6 cellular contexts compared by ENCODE assay signal in genomic region chr16:29453754-29454153, GRCh38. TPM values are rescaled to one million over a fixed set of nuclear protein-coding genes. Genes with fewer than 3 reads are reported as not detected.
DNase-seq lines count a peak whose midpoint lies in the region; ATAC-seq, FAIRE-seq and TF ChIP-seq lines count a peak whose summit lies in the region.
"Not testable (repeated sequence)": the region's sequence is repeated elsewhere in the genome, so short reads cannot be mapped to it uniquely, and the experiment has no call there.

No MANE protein-coding gene starts in this region.

- not testable (repeated sequence) for H3K4me3 Mint-ChIP-seq in activated T-cell treated with anti-CD3 and anti-CD28 coated beads, Interleukin-2, amount 50 U/mL, for 4 hours

- H3K9me3 ChIP-seq in HepG2 (ENCODE audit: low read length); aorta (ENCODE audit: control insufficient read depth, low read length): not testable (repeated sequence)

- not testable (repeated sequence) for H3K4me1 ChIP-seq in HepG2 (ENCODE audit: insufficient read depth, low read length); aorta (ENCODE audit: control insufficient read depth in 1 of 2, insufficient read depth in 2 of 2, low read length in 2 of 2)

- H3K9me3 Mint-ChIP-seq in activated T-cell treated with anti-CD3 and anti-CD28 coated beads, Interleukin-2, amount 50 U/mL, for 4 hours, result not testable (repeated sequence)

- not testable (repeated sequence) for H3K79me2 ChIP-seq in HepG2 (ENCODE audit: insufficient read depth, low read length)

- WGBS in HepG2 (ENCODE audit: low lambda C conversion rate), result no CpG with 5 or more reads among the region's 21 CpGs
- WGBS in aorta, 2 donors, result no CpG with 5 or more reads among the region's 21 CpGs

- not testable (repeated sequence) for TF ChIP-seq POLR2A in HepG2 (IDR thresholded peaks at IDR 0.05; ENCODE audit: insufficient read depth in 1 of 2, low read depth in 2 of 2, low read length in 2 of 2)

- not testable (repeated sequence) for DNase-seq in activated T-cell treated with anti-CD3 and anti-CD28 coated beads, Interleukin-2, amount 50 U/mL, for 4 hours; HepG2 (ENCODE audit: low spot score); aorta

- not testable (repeated sequence) for H4K20me1 ChIP-seq in HepG2 (ENCODE audit: insufficient read depth, low read length)

- TF ChIP-seq RAD21 in HepG2 (CRISPR knock-in tag; IDR thresholded peaks at IDR 0.05), result not testable (repeated sequence)

- H3K4me2 ChIP-seq in HepG2 (ENCODE audit: low read depth, low read length), result not testable (repeated sequence)

- H3K27me3 Mint-ChIP-seq in activated T-cell treated with anti-CD3 and anti-CD28 coated beads, Interleukin-2, amount 50 U/mL, for 4 hours (ENCODE audit: low read depth), result not testable (repeated sequence)

- H3K4me3 ChIP-seq in HepG2 (replicated peaks in 1 of 3; ENCODE audit: insufficient read depth in 1 of 3, low read depth in 2 of 3, low read length in 3 of 3); aorta (ENCODE audit: low read length in 2 of 2): not testable (repeated sequence)

- TF ChIP-seq CTCF in HepG2 (CRISPR knock-in tag; IDR thresholded peaks at IDR 0.05), result not testable (repeated sequence)

- not testable (repeated sequence) for H2AFZ ChIP-seq in HepG2 (ENCODE audit: low read length)

- POLR2A ChIA-PET in HepG2 (lab: Yijun Ruan, JAX), result not testable (repeated sequence)

- not testable (repeated sequence) for H3K9ac ChIP-seq in HepG2 (ENCODE audit: insufficient read depth, low read depth, low read length)

- H3K27ac ChIP-seq in HepG2 (ENCODE audit: extremely low read length, insufficient read depth, low read length); aorta (ENCODE audit: low read depth in 1 of 2, low read length in 2 of 2): not testable (repeated sequence)

- CTCF ChIA-PET in HepG2 (lab: Yijun Ruan, JAX; ENCODE audit: low intra/inter-chr PET ratio, low total read pairs), result not testable (repeated sequence)

- not testable (repeated sequence) for TF ChIP-seq EP300 in HepG2 (IDR thresholded peaks at IDR 0.05; ENCODE audit: low read depth in 2 of 2, low read length in 2 of 2); HepG2 (CRISPR knock-in tag; IDR thresholded peaks at IDR 0.05; ENCODE audit: borderline replicate concordance)

- intact Hi-C loops in HepG2 (cut with micrococcal nuclease; ENCODE audit: unreplicated experiment); aorta (cut with DNase I): not testable (repeated sequence)

- H3K4me1 Mint-ChIP-seq in activated T-cell treated with anti-CD3 and anti-CD28 coated beads, Interleukin-2, amount 50 U/mL, for 4 hours (ENCODE audit: low read depth), result not testable (repeated sequence)

- H3K36me3 Mint-ChIP-seq in activated T-cell treated with anti-CD3 and anti-CD28 coated beads, Interleukin-2, amount 50 U/mL, for 4 hours (ENCODE audit: insufficient read depth), result not testable (repeated sequence)

- peak; percentile 6 for ATAC-seq in GM19397 (IDR thresholded peaks at IDR 0.05; ENCODE audit: unreplicated experiment)
- ATAC-seq in HG02759 (IDR thresholded peaks at IDR 0.05; ENCODE audit: unreplicated experiment), result peak; percentile 6
- peak; percentile 15 for ATAC-seq in HG03432 (IDR thresholded peaks at IDR 0.05; ENCODE audit: unreplicated experiment)
- ATAC-seq in activated T-cell treated with anti-CD3 and anti-CD28 coated beads, Interleukin-2, amount 50 U/mL, for 4 hours, result peak; percentile 17 to 26
- ATAC-seq in HepG2, result peak; percentile 47
- ATAC-seq in aorta (ENCODE audit: low FRiP score), result peak; percentile 11

- not testable (repeated sequence) for H3K36me3 ChIP-seq in HepG2 (replicated peaks in 1 of 2; ENCODE audit: control insufficient read depth in 1 of 2, insufficient read depth in 2 of 2, low read length in 2 of 2); aorta (ENCODE audit: control insufficient read depth in 1 of 2, insufficient read depth in 2 of 2, low read length in 1 of 2)

- BruUV-seq in HepG2 (replicated peaks; lab: Mats Ljungman, UMichigan), result not testable (repeated sequence)

- peak; percentile 63 for FAIRE-seq in HepG2 (lab: Jason Lieb, UNC)

- in situ Hi-C loops in HepG2 (cut with HindIII; ENCODE audit: extremely low pct_ligation_motif_present, low pct_unique_long_range_greater_than_20kb), result not testable (repeated sequence)

- H3K27me3 ChIP-seq in HepG2 (ENCODE audit: control insufficient read depth in 1 of 2, insufficient read depth in 2 of 2, low read length in 2 of 2); aorta (ENCODE audit: control insufficient read depth in 1 of 2, insufficient read depth in 2 of 2, low read length in 1 of 2): not testable (repeated sequence)

RNA-seq across cellular contexts. Expression of gene BOLA2, which starts 0.4 kb away (rescaled TPM):
- 10 to 100 TPM; 12.4 to 15.4 (median 13.4) TPM for total RNA-seq in activated T-cell treated with anti-CD3 and anti-CD28 coated beads, Interleukin-2, amount 50 U/mL, for 4 hours
- total RNA-seq in HepG2 (2016; rRNA removed; fragmentation: Illumina TruSeq; extraction: Trizol) (15.3 and 17.1 TPM in 2 replicates), aorta (10 to 100 TPM in 1 of 2 donors, 1 to 10 TPM in 1; 4.2 to 10.2 TPM)
- 24.6 and 40.7 TPM in 2 replicates for total RNA-seq in HepG2 (2016; cell fraction: cytosol; rRNA removed; fragmentation: Illumina TruSeq; extraction: Trizol; ENCODE audit: low read depth)
- 15.5 and 20.5 TPM in 2 replicates for total RNA-seq in HepG2 (2016; cell fraction: insoluble cytoplasmic fraction; rRNA removed; fragmentation: Illumina TruSeq; extraction: Trizol)
- 17.3 and 26.8 TPM in 2 replicates for total RNA-seq in HepG2 (2016; cell fraction: membrane; rRNA removed; fragmentation: Illumina TruSeq; extraction: Trizol)
- 8.6 and 11.0 TPM in 2 replicates for total RNA-seq in HepG2 (2016; cell fraction: nucleus; rRNA removed; fragmentation: Illumina TruSeq; extraction: Trizol)
- polyA plus RNA-seq in HepG2 (2011; rRNA removed) (6.5 and 18.4 TPM in 2 replicates), aorta (10 to 100 TPM; 12.4 to 19.3 TPM)
- 24.3 and 39.8 TPM in 2 replicates for polyA plus RNA-seq in HepG2 (2011; cell fraction: cytosol; rRNA removed)
- polyA plus RNA-seq in HepG2 (2011; cell fraction: nucleus; rRNA removed), result 19.8 and 21.3 TPM in 2 replicates
- 13.5 and 21.3 TPM in 2 replicates for polyA plus RNA-seq in HepG2 (2012)
- polyA plus RNA-seq in HepG2 (2016; cell fraction: cytosol; fragmentation: Illumina TruSeq; extraction: Trizol; ENCODE audit: low read depth), result 42.7 and 60.0 TPM in 2 replicates
- 24.2 and 37.7 TPM in 2 replicates for polyA plus RNA-seq in HepG2 (2016; cell fraction: insoluble cytoplasmic fraction; fragmentation: Illumina TruSeq; extraction: Trizol; ENCODE audit: low read depth)
- polyA plus RNA-seq in HepG2 (2016; cell fraction: membrane; fragmentation: Illumina TruSeq; extraction: Trizol; ENCODE audit: low read depth), result 26.7 and 34.3 TPM in 2 replicates
- polyA plus RNA-seq in HepG2 (2016; cell fraction: nucleus; fragmentation: Illumina TruSeq; extraction: Trizol; ENCODE audit: insufficient read depth, low read depth), result 15.0 and 17.4 TPM in 2 replicates
- polyA minus RNA-seq in HepG2 (2011; rRNA and poly(A)+ RNA removed; ENCODE audit: low replicate concordance), result 10.2 and 16.7 TPM in 2 replicates
- 3.3 and 4.4 TPM in 2 replicates for polyA minus RNA-seq in HepG2 (2011; cell fraction: cytosol; rRNA and poly(A)+ RNA removed)
- 17.5 and 23.7 TPM in 2 replicates for polyA minus RNA-seq in HepG2 (2011; cell fraction: nucleus; rRNA and poly(A)+ RNA removed)

RNA-seq across cellular contexts. Expression of gene SLX1B, which starts 0.6 kb away (rescaled TPM):
- 10 to 100 TPM; 36.1 to 55.8 (median 49.0) TPM for total RNA-seq in activated T-cell treated with anti-CD3 and anti-CD28 coated beads, Interleukin-2, amount 50 U/mL, for 4 hours
- total RNA-seq in HepG2 (2016; rRNA removed; fragmentation: Illumina TruSeq; extraction: Trizol) (53.1 and 70.0 TPM in 2 replicates), aorta (10 to 100 TPM; 12.5 to 14.7 TPM)
- total RNA-seq in HepG2 (2016; cell fraction: cytosol; rRNA removed; fragmentation: Illumina TruSeq; extraction: Trizol; ENCODE audit: low read depth), result 9.9 and 10.5 TPM in 2 replicates
- 46.2 and 74.3 TPM in 2 replicates for total RNA-seq in HepG2 (2016; cell fraction: insoluble cytoplasmic fraction; rRNA removed; fragmentation: Illumina TruSeq; extraction: Trizol)
- 7.1 and 8.6 TPM in 2 replicates for total RNA-seq in HepG2 (2016; cell fraction: membrane; rRNA removed; fragmentation: Illumina TruSeq; extraction: Trizol)
- total RNA-seq in HepG2 (2016; cell fraction: nucleus; rRNA removed; fragmentation: Illumina TruSeq; extraction: Trizol), result 44.6 and 49.3 TPM in 2 replicates
- polyA plus RNA-seq in HepG2 (2011; rRNA removed) (15.9 and 27.6 TPM in 2 replicates), aorta (10 to 100 TPM in 1 of 2 donors, 1 to 10 TPM in 1; 9.5 to 11.8 TPM)
- 10.6 and 22.8 TPM in 2 replicates for polyA plus RNA-seq in HepG2 (2011; cell fraction: cytosol; rRNA removed)
- 60.6 and 74.5 TPM in 2 replicates for polyA plus RNA-seq in HepG2 (2011; cell fraction: nucleus; rRNA removed)
- 16.2 TPM in 1 of 2 replicates, not detected in the other for polyA plus RNA-seq in HepG2 (2012)
- 4.8 and 9.8 TPM in 2 replicates for polyA plus RNA-seq in HepG2 (2016; cell fraction: cytosol; fragmentation: Illumina TruSeq; extraction: Trizol; ENCODE audit: low read depth)
- 57.4 and 59.8 TPM in 2 replicates for polyA plus RNA-seq in HepG2 (2016; cell fraction: insoluble cytoplasmic fraction; fragmentation: Illumina TruSeq; extraction: Trizol; ENCODE audit: low read depth)
- 7.1 and 10.8 TPM in 2 replicates for polyA plus RNA-seq in HepG2 (2016; cell fraction: membrane; fragmentation: Illumina TruSeq; extraction: Trizol; ENCODE audit: low read depth)
- 80.0 and 83.0 TPM in 2 replicates for polyA plus RNA-seq in HepG2 (2016; cell fraction: nucleus; fragmentation: Illumina TruSeq; extraction: Trizol; ENCODE audit: insufficient read depth, low read depth)
- 14.5 and 33.4 TPM in 2 replicates for polyA minus RNA-seq in HepG2 (2011; rRNA and poly(A)+ RNA removed; ENCODE audit: low replicate concordance)
- 9.5 and 11.0 TPM in 2 replicates for polyA minus RNA-seq in HepG2 (2011; cell fraction: cytosol; rRNA and poly(A)+ RNA removed)
- polyA minus RNA-seq in HepG2 (2011; cell fraction: nucleus; rRNA and poly(A)+ RNA removed), result 6.7 and 8.5 TPM in 2 replicates

RNA-seq across cellular contexts. Expression of gene SULT1A4, which starts 6.0 kb away (rescaled TPM):
- 1 to 10 TPM in 2 of 3 donors, under 1 TPM in 1; 0.57 to 1.6 (median 1.3) TPM for total RNA-seq in activated T-cell treated with anti-CD3 and anti-CD28 coated beads, Interleukin-2, amount 50 U/mL, for 4 hours
- 151 and 181 TPM in 2 replicates for total RNA-seq in HepG2 (2016; rRNA removed; fragmentation: Illumina TruSeq; extraction: Trizol)
- total RNA-seq in HepG2 (2016; cell fraction: cytosol; rRNA removed; fragmentation: Illumina TruSeq; extraction: Trizol; ENCODE audit: low read depth), result 24.6 and 32.8 TPM in 2 replicates
- 145 and 171 TPM in 2 replicates for total RNA-seq in HepG2 (2016; cell fraction: insoluble cytoplasmic fraction; rRNA removed; fragmentation: Illumina TruSeq; extraction: Trizol)
- 46.2 and 50.3 TPM in 2 replicates for total RNA-seq in HepG2 (2016; cell fraction: membrane; rRNA removed; fragmentation: Illumina TruSeq; extraction: Trizol)
- 57.3 and 58.3 TPM in 2 replicates for total RNA-seq in HepG2 (2016; cell fraction: nucleus; rRNA removed; fragmentation: Illumina TruSeq; extraction: Trizol)
- polyA plus RNA-seq in HepG2 (2011; rRNA removed), result 25.4 and 27.3 TPM in 2 replicates
- polyA plus RNA-seq in HepG2 (2011; cell fraction: cytosol; rRNA removed), result 11.0 and 13.3 TPM in 2 replicates
- 11.2 and 14.8 TPM in 2 replicates for polyA plus RNA-seq in HepG2 (2011; cell fraction: nucleus; rRNA removed)
- polyA plus RNA-seq in HepG2 (2012), result 70.0 and 99.9 TPM in 2 replicates
- 53.5 and 60.0 TPM in 2 replicates for polyA plus RNA-seq in HepG2 (2016; cell fraction: cytosol; fragmentation: Illumina TruSeq; extraction: Trizol; ENCODE audit: low read depth)
- polyA plus RNA-seq in HepG2 (2016; cell fraction: insoluble cytoplasmic fraction; fragmentation: Illumina TruSeq; extraction: Trizol; ENCODE audit: low read depth), result 158 and 170 TPM in 2 replicates
- polyA plus RNA-seq in HepG2 (2016; cell fraction: membrane; fragmentation: Illumina TruSeq; extraction: Trizol; ENCODE audit: low read depth), result 57.6 and 58.0 TPM in 2 replicates
- polyA plus RNA-seq in HepG2 (2016; cell fraction: nucleus; fragmentation: Illumina TruSeq; extraction: Trizol; ENCODE audit: insufficient read depth, low read depth), result 110 and 113 TPM in 2 replicates
- polyA minus RNA-seq in HepG2 (2011; rRNA and poly(A)+ RNA removed; ENCODE audit: low replicate concordance), result 4.4 and 11.2 TPM in 2 replicates
- 6.0 and 6.6 TPM in 2 replicates for polyA minus RNA-seq in HepG2 (2011; cell fraction: cytosol; rRNA and poly(A)+ RNA removed)
- polyA minus RNA-seq in HepG2 (2011; cell fraction: nucleus; rRNA and poly(A)+ RNA removed), result 2.8 and 3.6 TPM in 2 replicates
- total RNA-seq in aorta, result 1 to 10 TPM; 4.8 to 8.2 TPM
- polyA plus RNA-seq in aorta, result 10 to 100 TPM in 1 of 2 donors, 1 to 10 TPM in 1; 9.5 to 86.1 TPM

RNA-seq across cellular contexts. Expression of gene NPIPB11, which starts 47.2 kb away (rescaled TPM):
- under 1 TPM; 0.53 to 0.84 (median 0.55) TPM for total RNA-seq in activated T-cell treated with anti-CD3 and anti-CD28 coated beads, Interleukin-2, amount 50 U/mL, for 4 hours
- total RNA-seq in HepG2 (2016; rRNA removed; fragmentation: Illumina TruSeq; extraction: Trizol) (0.09 and 0.45 TPM in 2 replicates), aorta (1 to 10 TPM; 1.1 to 2.0 TPM)
- not detected in 2 replicates for total RNA-seq in HepG2 (2016; cell fraction: cytosol; rRNA removed; fragmentation: Illumina TruSeq; extraction: Trizol; ENCODE audit: low read depth)
- 0.10 and 0.11 TPM in 2 replicates for total RNA-seq in HepG2 (2016; cell fraction: insoluble cytoplasmic fraction; rRNA removed; fragmentation: Illumina TruSeq; extraction: Trizol)
- not detected in 2 replicates for total RNA-seq in HepG2 (2016; cell fraction: membrane; rRNA removed; fragmentation: Illumina TruSeq; extraction: Trizol)
- total RNA-seq in HepG2 (2016; cell fraction: nucleus; rRNA removed; fragmentation: Illumina TruSeq; extraction: Trizol), result 0.25 and 1.3 TPM in 2 replicates
- polyA plus RNA-seq in HepG2 (2011; rRNA removed) (0.94 and 1.0 TPM in 2 replicates), aorta (1 to 10 TPM in 1 of 2 donors, not detected in 1; 3.3 TPM)
- polyA plus RNA-seq in HepG2 (2011; cell fraction: cytosol; rRNA removed), result 0.23 and 0.24 TPM in 2 replicates
- polyA plus RNA-seq in HepG2 (2011; cell fraction: nucleus; rRNA removed), result 5.3 and 5.9 TPM in 2 replicates
- 1.1 and 1.2 TPM in 2 replicates for polyA plus RNA-seq in HepG2 (2012)
- 0.14 and 0.20 TPM in 2 replicates for polyA plus RNA-seq in HepG2 (2016; cell fraction: cytosol; fragmentation: Illumina TruSeq; extraction: Trizol; ENCODE audit: low read depth)
- polyA plus RNA-seq in HepG2 (2016; cell fraction: insoluble cytoplasmic fraction; fragmentation: Illumina TruSeq; extraction: Trizol; ENCODE audit: low read depth), result 0.20 and 0.25 TPM in 2 replicates
- polyA plus RNA-seq in HepG2 (2016; cell fraction: membrane; fragmentation: Illumina TruSeq; extraction: Trizol; ENCODE audit: low read depth), result 0.24 and 0.55 TPM in 2 replicates
- 3.6 and 5.2 TPM in 2 replicates for polyA plus RNA-seq in HepG2 (2016; cell fraction: nucleus; fragmentation: Illumina TruSeq; extraction: Trizol; ENCODE audit: insufficient read depth, low read depth)
- 0.42 and 2.2 TPM in 2 replicates for polyA minus RNA-seq in HepG2 (2011; rRNA and poly(A)+ RNA removed; ENCODE audit: low replicate concordance)
- polyA minus RNA-seq in HepG2 (2011; cell fraction: cytosol; rRNA and poly(A)+ RNA removed), result 0.40 and 0.44 TPM in 2 replicates
- 1.2 and 1.5 TPM in 2 replicates for polyA minus RNA-seq in HepG2 (2011; cell fraction: nucleus; rRNA and poly(A)+ RNA removed)

RNA-seq across cellular contexts. Expression of gene NPIPB12, which starts 52.5 kb away (rescaled TPM):
- total RNA-seq in activated T-cell treated with anti-CD3 and anti-CD28 coated beads, Interleukin-2, amount 50 U/mL, for 4 hours, result 10 to 100 TPM; 38.6 to 55.5 (median 51.8) TPM
- 10.8 and 12.4 TPM in 2 replicates for total RNA-seq in HepG2 (2016; rRNA removed; fragmentation: Illumina TruSeq; extraction: Trizol)
- 6.9 and 8.2 TPM in 2 replicates for total RNA-seq in HepG2 (2016; cell fraction: cytosol; rRNA removed; fragmentation: Illumina TruSeq; extraction: Trizol; ENCODE audit: low read depth)
- 8.2 and 10.8 TPM in 2 replicates for total RNA-seq in HepG2 (2016; cell fraction: insoluble cytoplasmic fraction; rRNA removed; fragmentation: Illumina TruSeq; extraction: Trizol)
- 6.1 and 9.4 TPM in 2 replicates for total RNA-seq in HepG2 (2016; cell fraction: membrane; rRNA removed; fragmentation: Illumina TruSeq; extraction: Trizol)
- total RNA-seq in HepG2 (2016; cell fraction: nucleus; rRNA removed; fragmentation: Illumina TruSeq; extraction: Trizol), result 30.3 and 43.1 TPM in 2 replicates
- 21.3 and 28.7 TPM in 2 replicates for polyA plus RNA-seq in HepG2 (2011; rRNA removed)
- 2.8 and 5.8 TPM in 2 replicates for polyA plus RNA-seq in HepG2 (2011; cell fraction: cytosol; rRNA removed)
- polyA plus RNA-seq in HepG2 (2011; cell fraction: nucleus; rRNA removed), result 101 and 105 TPM in 2 replicates
- 55.6 and 56.3 TPM in 2 replicates for polyA plus RNA-seq in HepG2 (2012)
- 5.9 and 9.4 TPM in 2 replicates for polyA plus RNA-seq in HepG2 (2016; cell fraction: cytosol; fragmentation: Illumina TruSeq; extraction: Trizol; ENCODE audit: low read depth)
- 18.9 and 24.4 TPM in 2 replicates for polyA plus RNA-seq in HepG2 (2016; cell fraction: insoluble cytoplasmic fraction; fragmentation: Illumina TruSeq; extraction: Trizol; ENCODE audit: low read depth)
- 10.1 and 12.9 TPM in 2 replicates for polyA plus RNA-seq in HepG2 (2016; cell fraction: membrane; fragmentation: Illumina TruSeq; extraction: Trizol; ENCODE audit: low read depth)
- 289 and 371 TPM in 2 replicates for polyA plus RNA-seq in HepG2 (2016; cell fraction: nucleus; fragmentation: Illumina TruSeq; extraction: Trizol; ENCODE audit: insufficient read depth, low read depth)
- 20.9 and 40.1 TPM in 2 replicates for polyA minus RNA-seq in HepG2 (2011; rRNA and poly(A)+ RNA removed; ENCODE audit: low replicate concordance)
- 6.9 and 13.2 TPM in 2 replicates for polyA minus RNA-seq in HepG2 (2011; cell fraction: cytosol; rRNA and poly(A)+ RNA removed)
- polyA minus RNA-seq in HepG2 (2011; cell fraction: nucleus; rRNA and poly(A)+ RNA removed), result 141 and 143 TPM in 2 replicates
- total RNA-seq in aorta, result 10 to 100 TPM; 64.9 to 79.9 TPM
- 100 to 1,000 TPM in 1 of 2 donors, 10 to 100 TPM in 1; 13.0 to 177 TPM for polyA plus RNA-seq in aorta
